In the genomic region with DNA sequence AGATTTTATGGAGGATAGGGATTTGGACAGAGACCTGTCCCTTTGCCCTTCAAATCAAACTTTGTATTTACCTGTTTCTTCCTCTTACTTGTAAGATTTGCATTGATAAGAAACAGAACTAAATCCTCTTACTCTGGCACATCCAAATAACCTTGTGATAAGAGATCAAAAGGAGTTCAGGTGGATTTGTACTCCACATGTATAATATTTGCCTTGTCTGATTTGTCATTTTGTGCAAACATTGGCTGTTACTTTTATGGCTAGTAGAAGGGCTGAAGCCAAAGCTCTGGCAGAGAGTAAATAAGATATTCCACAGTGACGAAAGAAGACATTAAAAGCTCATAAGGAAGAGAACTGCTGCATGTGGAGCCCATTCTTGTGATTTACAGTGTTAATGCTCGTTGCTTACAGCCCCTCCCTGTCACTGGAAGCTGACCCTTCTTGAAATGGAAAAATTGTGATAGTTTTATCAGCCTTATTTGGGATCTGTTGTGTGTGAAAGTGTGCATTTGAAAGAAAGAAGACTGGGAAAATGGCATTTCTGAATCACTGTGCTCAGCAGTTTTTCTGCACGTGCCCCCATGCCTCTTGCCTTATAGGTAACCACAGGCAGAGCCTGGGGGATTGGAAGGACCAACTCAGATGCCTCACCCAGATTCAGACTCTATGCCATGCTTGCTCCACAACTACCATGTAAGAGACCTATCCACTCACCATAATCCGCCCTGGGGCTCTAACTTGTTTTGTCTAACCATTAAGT, we compare ENCODE assay signal across 19 cellular contexts.
DNase-seq lines count a peak whose midpoint lies in the region; ATAC-seq, FAIRE-seq and TF ChIP-seq lines count a peak whose summit lies in the region.
"Had no signal": no experiment of that assay in that cellular context is flagged by ENCODE, and none has a peak within 500 bp of the region (broad histone marks: within the 10 kb centered on the region; RNA-seq: fewer than 3 reads in every experiment).

No MANE protein-coding gene starts in this region.

- H3K9ac ChIP-seq in mesenchymal stem cell (ENCODE audit: low read length), result no peak overlapping the region
- H3K9ac ChIP-seq: BLaER1 had no signal

- no peak overlapping the region for H4K91ac ChIP-seq in mesenchymal stem cell (ENCODE audit: low read length)

- no peak overlapping the region for H3K4ac ChIP-seq in mesenchymal stem cell (ENCODE audit: low read depth in 1 of 2, low read length in 2 of 2)

- no peak overlapping the region for H3K14ac ChIP-seq in mesenchymal stem cell (ENCODE audit: low read length in 2 of 2)

- no peak overlapping the region for H3K4me2 ChIP-seq in mesenchymal stem cell (ENCODE audit: low read length, poor library complexity, severe bottlenecking)
- H3K4me2 ChIP-seq: BLaER1 had no signal

- peak; percentile 67 for ATAC-seq in left lobe of liver
- ATAC-seq in HG03520 (IDR thresholded peaks at IDR 0.05; ENCODE audit: unreplicated experiment), result no peak
- ATAC-seq: CD8-positive, alpha-beta T cell had no signal

- no peak overlapping the region for H3K18ac ChIP-seq in mesenchymal stem cell (ENCODE audit: low read depth in 1 of 2, low read length in 2 of 2)

- no peak overlapping the region for H4K8ac ChIP-seq in mesenchymal stem cell (ENCODE audit: low read length)

- no peak overlapping the region for H2BK5ac ChIP-seq in mesenchymal stem cell (ENCODE audit: low read depth, low read length, poor library complexity, severe bottlenecking)

- TF ChIP-seq CTCF in WERI-Rb-1 (IDR thresholded peaks at IDR 0.05; ENCODE audit: low read depth, low read length), result no peak

- H3K23ac ChIP-seq in mesenchymal stem cell (ENCODE audit: low read length in 2 of 2), result no peak overlapping the region

- H3K36me3 ChIP-seq in small intestine (ENCODE audit: control insufficient read depth in 2 of 2, insufficient read depth in 2 of 2, low read length in 2 of 2) (no peaks in the 10 kb centered on the region), mesenchymal stem cell (ENCODE audit: control insufficient read depth in 1 of 2, insufficient read depth in 2 of 2, low read depth in 1 of 2, low read length in 2 of 2) (no peaks in the 10 kb centered on the region), WERI-Rb-1 (no peaks in the 10 kb centered on the region)
- H3K36me3 ChIP-seq: BLaER1 had no signal

- no peak overlapping the region for H2BK120ac ChIP-seq in mesenchymal stem cell (ENCODE audit: low read depth, low read length)

- H3K9me3 ChIP-seq in small intestine (ENCODE audit: control insufficient read depth, low read depth), result no peaks in the 10 kb centered on the region
- no peaks in the 10 kb centered on the region for H3K9me3 ChIP-seq in mesenchymal stem cell (ENCODE audit: control insufficient read depth, low read length)
- peaks cover 11% of the 10 kb centered on the region for H3K9me3 ChIP-seq in WERI-Rb-1 (ENCODE audit: severe bottlenecking)
- H3K9me3 ChIP-seq: BLaER1 had no signal

- no peaks in the 10 kb centered on the region for H3K4me1 ChIP-seq in small intestine (ENCODE audit: control insufficient read depth in 2 of 2, insufficient read depth in 1 of 2, low read depth in 1 of 2, low read length in 1 of 2)
- H3K4me1 ChIP-seq in mesenchymal stem cell (ENCODE audit: control insufficient read depth, insufficient read depth, low read depth, low read length), result no peaks in the 10 kb centered on the region
- H3K4me1 ChIP-seq: BLaER1 had no signal

- no peak overlapping the region for H2BK15ac ChIP-seq in mesenchymal stem cell (ENCODE audit: low read depth, poor library complexity, severe bottlenecking)

- WGBS in small intestine, 3 donors, result 27 to 52% (median 32%) methylated on average over 4 of the region's 4 CpGs
- 38% methylated on average over 3 of the region's 4 CpGs for WGBS in mesenchymal stem cell

- DNase-seq in NCI-H510A treated with DMSO at 0.1 percent for 48 hours (lab: John Stamatoyannopoulos, UW) (peak; percentile 41), NCI-H510A (lab: John Stamatoyannopoulos, UW) (no peak), NCI-H69 (lab: John Stamatoyannopoulos, UW) (peak; percentile 7), left lobe of liver (ENCODE audit: low spot score) (no peak), small intestine (peak; percentile 71), mesenchymal stem cell (no peak), WERI-Rb-1 (no peak)
- DNase-seq: 8988T; CD8-positive, alpha-beta T cell; HFFc6; KG1; NCI-H1105; NCI-H1694; NCI-H748 treated with DMSO at 0.1 percent for 48 hours had no signal

- H2AFZ ChIP-seq in mesenchymal stem cell (ENCODE audit: low read depth, low read length), result no peak overlapping the region

- H2BK12ac ChIP-seq in mesenchymal stem cell (ENCODE audit: low read length in 2 of 2), result no peak overlapping the region

- H3K79me1 ChIP-seq in mesenchymal stem cell (replicated peaks; ENCODE audit: low read length, poor library complexity, severe bottlenecking), result no peaks in the 10 kb centered on the region

- H3K27ac ChIP-seq in small intestine (ENCODE audit: low read depth in 1 of 2, low read length in 1 of 2) (no peak overlapping the region), mesenchymal stem cell (ENCODE audit: low read length, poor library complexity, severe bottlenecking) (no peak overlapping the region), WERI-Rb-1 (no peak overlapping the region)
- H3K27ac ChIP-seq: BLaER1, HL-60, SK-N-MC had no signal

- H3K27me3 ChIP-seq in small intestine (ENCODE audit: control insufficient read depth in 2 of 2, insufficient read depth in 2 of 2, low read length in 2 of 2) (no peaks in the 10 kb centered on the region), mesenchymal stem cell (ENCODE audit: control insufficient read depth in 1 of 2, insufficient read depth in 1 of 2, low read length in 2 of 2) (no peaks in the 10 kb centered on the region), WERI-Rb-1 (ENCODE audit: insufficient read depth, low read depth, severe bottlenecking) (peaks cover 84% of the 10 kb centered on the region)
- H3K27me3 ChIP-seq: BLaER1 had no signal

- no peak for FAIRE-seq in small intestine (lab: Jason Lieb, UNC)
- FAIRE-seq: H54 had no signal

- H3K4me3 ChIP-seq in small intestine (ENCODE audit: low read depth in 1 of 2, low read length in 2 of 2), result no peak overlapping the region
- H3K4me3 ChIP-seq in mesenchymal stem cell (ENCODE audit: insufficient read depth in 1 of 2, low read depth in 1 of 2, low read length in 2 of 2), result no peak overlapping the region
- H3K4me3 ChIP-seq in WERI-Rb-1 (ENCODE audit: low read depth, low read length), result no peak overlapping the region
- H3K4me3 ChIP-seq: BLaER1, SK-N-MC had no signal

- H2AK5ac ChIP-seq in mesenchymal stem cell (ENCODE audit: low read length, severe bottlenecking), result no peak overlapping the region

Comparison
In these comparisons a context has a peak if more than half of its experiments do, and no peak if none do; other contexts are left out.
1. DNase-seq: peak in NCI-H510A treated with DMSO at 0.1 percent for 48 hours (single experiment), NCI-H69 (single experiment) and small intestine (single experiment); none in NCI-H510A (single experiment), left lobe of liver (single experiment), mesenchymal stem cell (single experiment) and WERI-Rb-1 (single experiment).